Comparison of ENCODE assay signal across 1 cellular context in genomic region chr11:2215561-2216399, GRCh38.
TF ChIP-seq lines count a peak whose summit lies in the region.

No MANE protein-coding gene starts in this region.

TF ChIP-seq in HepG2, 621 proteins besides CTCF, POLR2A, EP300 and RAD21:
- TF ChIP-seq ZNF644 (CRISPR knock-in tag; IDR thresholded peaks at IDR 0.05; ENCODE audit: low read depth) (no peak), ARHGAP35 (CRISPR knock-in tag; IDR thresholded peaks at IDR 0.05; ENCODE audit: borderline replicate concordance) (no peak), ZNF12 (CRISPR knock-in tag; IDR thresholded peaks at IDR 0.05) (no peak), CBX5 (CRISPR knock-in tag; IDR thresholded peaks at IDR 0.05; ENCODE audit: borderline replicate concordance) (peak; percentile 41; the same call in 1 of the 2 replicates), FLYWCH1 (CRISPR knock-in tag; IDR thresholded peaks at IDR 0.05) (no peak), ZNF431 (CRISPR knock-in tag; IDR thresholded peaks at IDR 0.05; ENCODE audit: borderline replicate concordance, low read depth) (no peak), IRF9 (CRISPR knock-in tag; IDR thresholded peaks at IDR 0.05; ENCODE audit: borderline replicate concordance) (no peak), GABPB1 (CRISPR knock-in tag; IDR thresholded peaks at IDR 0.05) (peak; percentile 47; the same call in 1 of the 2 replicates), ZBTB33 (CRISPR knock-in tag; IDR thresholded peaks at IDR 0.05) (peak; percentile 76), STAG1 (CRISPR knock-in tag; IDR thresholded peaks at IDR 0.05) (peak; percentile 68), NRL (CRISPR knock-in tag; IDR thresholded peaks at IDR 0.05; ENCODE audit: borderline replicate concordance) (0 out of 2 replicates have a peak, but pooled peaks have one; percentile 19), PRMT3 (CRISPR knock-in tag; IDR thresholded peaks at IDR 0.05; ENCODE audit: borderline replicate concordance, low read depth) (no peak), SRY (CRISPR knock-in tag; IDR thresholded peaks at IDR 0.05) (0 out of 2 replicates have a peak, but pooled peaks have one; percentile 41), ZNF274 (CRISPR knock-in tag; IDR thresholded peaks at IDR 0.05) (0 out of 2 replicates have a peak, but pooled peaks have one; percentile 45), HOXA3 (CRISPR knock-in tag; IDR thresholded peaks at IDR 0.05) (no peak), SETDB1 (CRISPR knock-in tag; IDR thresholded peaks at IDR 0.05; ENCODE audit: borderline replicate concordance) (no peak), NFIC (IDR thresholded peaks at IDR 0.05; ENCODE audit: low read length) (no peak), ZNF3 (CRISPR knock-in tag; IDR thresholded peaks at IDR 0.05) (no peak), ZNF136 (CRISPR knock-in tag; IDR thresholded peaks at IDR 0.05; ENCODE audit: low read depth) (no peak), NR2F6 (IDR thresholded peaks at IDR 0.05) (no peak), NR2F6 (CRISPR knock-in tag; IDR thresholded peaks at IDR 0.05) (peak; percentile 14; the same call in 1 of the 2 replicates), PATZ1 (CRISPR knock-in tag; IDR thresholded peaks at IDR 0.05) (0 out of 2 replicates have a peak, but pooled peaks have one; percentile 49), FOXP1 (IDR thresholded peaks at IDR 0.05) (no peak), FOXP1 (CRISPR knock-in tag; IDR thresholded peaks at IDR 0.05) (no peak), RFX3 (CRISPR knock-in tag; IDR thresholded peaks at IDR 0.05) (no peak), ZNF543 (CRISPR knock-in tag; IDR thresholded peaks at IDR 0.05) (no peak), SUZ12 (IDR thresholded peaks at IDR 0.05; ENCODE audit: low read depth, low read length) (no peak), HMGA1 (CRISPR knock-in tag; conservative IDR thresholded peaks at IDR 0.05) (no peak), ZBTB38 (CRISPR knock-in tag; IDR thresholded peaks at IDR 0.05) (peak; percentile 68; the same call in 1 of the 2 replicates), LCORL (IDR thresholded peaks at IDR 0.05) (no peak), LCORL (CRISPR knock-in tag; IDR thresholded peaks at IDR 0.05) (0 out of 2 replicates have a peak, but pooled peaks have one; percentile 32), FOXJ3 (CRISPR knock-in tag; IDR thresholded peaks at IDR 0.05; ENCODE audit: borderline replicate concordance) (no peak), SMC3 (IDR thresholded peaks at IDR 0.05; ENCODE audit: low read length) (0 out of 2 replicates have a peak, but pooled peaks have one; percentile 17), RXRB (CRISPR knock-in tag; IDR thresholded peaks at IDR 0.05; ENCODE audit: borderline replicate concordance) (no peak), PAWR (CRISPR knock-in tag; IDR thresholded peaks at IDR 0.05; ENCODE audit: borderline replicate concordance) (no peak), ZNF788 (CRISPR knock-in tag; IDR thresholded peaks at IDR 0.05; ENCODE audit: borderline replicate concordance) (0 out of 2 replicates have a peak, but pooled peaks have one; percentile 22), CREBL2 (CRISPR knock-in tag; IDR thresholded peaks at IDR 0.05; ENCODE audit: borderline replicate concordance) (no peak), RBM22 (optimal IDR thresholded peaks at IDR 0.05; ENCODE audit: low read length) (no peak), ZNF687 (CRISPR knock-in tag; IDR thresholded peaks at IDR 0.05) (peak; percentile 47), MIER3 (CRISPR knock-in tag; IDR thresholded peaks at IDR 0.05; ENCODE audit: borderline replicate concordance) (no peak), ZFX (CRISPR knock-in tag; IDR thresholded peaks at IDR 0.05; ENCODE audit: low read depth) (peak; percentile 37; the same call in 1 of the 2 replicates), SP4 (CRISPR knock-in tag; IDR thresholded peaks at IDR 0.05) (no peak), ZNF703 (CRISPR knock-in tag; IDR thresholded peaks at IDR 0.05; ENCODE audit: borderline replicate concordance) (0 out of 2 replicates have a peak, but pooled peaks have one; percentile 51), ZSCAN9 (CRISPR knock-in tag; IDR thresholded peaks at IDR 0.05; ENCODE audit: borderline replicate concordance) (no peak)
- TF ChIP-seq, protein P1, sequence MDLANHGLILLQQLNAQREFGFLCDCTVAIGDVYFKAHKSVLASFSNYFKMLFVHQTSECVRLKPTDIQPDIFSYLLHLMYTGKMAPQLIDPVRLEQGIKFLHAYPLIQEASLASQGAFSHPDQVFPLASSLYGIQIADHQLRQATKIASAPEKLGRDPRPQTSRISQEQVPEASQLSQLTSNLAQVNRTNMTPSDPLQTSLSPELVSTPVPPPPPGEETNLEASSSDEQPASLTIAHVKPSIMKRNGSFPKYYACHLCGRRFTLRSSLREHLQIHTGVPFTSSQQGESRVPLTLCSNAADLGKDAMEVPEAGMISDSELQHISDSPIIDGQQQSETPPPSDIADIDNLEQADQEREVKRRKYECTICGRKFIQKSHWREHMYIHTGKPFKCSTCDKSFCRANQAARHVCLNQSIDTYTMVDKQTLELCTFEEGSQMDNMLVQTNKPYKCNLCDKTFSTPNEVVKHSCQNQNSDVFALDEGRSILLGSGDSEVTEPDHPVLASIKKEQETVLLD (CRISPR knock-in tag; IDR thresholded peaks at IDR 0.05; ENCODE audit: low read depth), result no peak
- TF ChIP-seq, protein P2, sequence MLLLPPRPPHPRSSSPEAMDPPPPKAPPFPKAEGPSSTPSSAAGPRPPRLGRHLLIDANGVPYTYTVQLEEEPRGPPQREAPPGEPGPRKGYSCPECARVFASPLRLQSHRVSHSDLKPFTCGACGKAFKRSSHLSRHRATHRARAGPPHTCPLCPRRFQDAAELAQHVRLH (CRISPR knock-in tag; IDR thresholded peaks at IDR 0.05; ENCODE audit: borderline replicate concordance, low read depth), result peak; percentile 47; the same call in 1 of the 2 replicates
- TF ChIP-seq, protein P3, sequence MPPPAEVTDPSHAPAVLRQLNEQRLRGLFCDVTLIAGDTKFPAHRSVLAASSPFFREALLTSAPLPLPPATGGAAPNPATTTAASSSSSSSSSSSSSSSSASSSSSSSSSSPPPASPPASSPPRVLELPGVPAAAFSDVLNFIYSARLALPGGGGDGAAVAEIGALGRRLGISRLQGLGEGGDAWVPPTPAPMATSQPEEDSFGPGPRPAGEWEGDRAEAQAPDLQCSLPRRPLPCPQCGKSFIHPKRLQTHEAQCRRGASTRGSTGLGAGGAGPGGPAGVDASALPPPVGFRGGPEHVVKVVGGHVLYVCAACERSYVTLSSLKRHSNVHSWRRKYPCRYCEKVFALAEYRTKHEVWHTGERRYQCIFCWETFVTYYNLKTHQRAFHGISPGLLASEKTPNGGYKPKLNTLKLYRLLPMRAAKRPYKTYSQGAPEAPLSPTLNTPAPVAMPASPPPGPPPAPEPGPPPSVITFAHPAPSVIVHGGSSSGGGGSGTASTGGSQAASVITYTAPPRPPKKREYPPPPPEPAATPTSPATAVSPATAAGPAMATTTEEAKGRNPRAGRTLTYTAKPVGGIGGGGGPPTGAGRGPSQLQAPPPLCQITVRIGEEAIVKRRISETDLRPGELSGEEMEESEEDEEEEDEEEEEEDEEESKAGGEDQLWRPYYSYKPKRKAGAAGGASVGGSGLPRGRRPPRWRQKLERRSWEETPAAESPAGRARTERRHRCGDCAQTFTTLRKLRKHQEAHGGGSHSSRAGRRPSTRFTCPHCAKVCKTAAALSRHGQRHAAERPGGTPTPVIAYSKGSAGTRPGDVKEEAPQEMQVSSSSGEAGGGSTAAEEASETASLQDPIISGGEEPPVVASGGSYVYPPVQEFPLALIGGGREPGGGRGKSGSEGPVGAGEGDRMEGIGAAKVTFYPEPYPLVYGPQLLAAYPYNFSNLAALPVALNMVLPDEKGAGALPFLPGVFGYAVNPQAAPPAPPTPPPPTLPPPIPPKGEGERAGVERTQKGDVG (CRISPR knock-in tag; IDR thresholded peaks at IDR 0.05; ENCODE audit: borderline replicate concordance), result no peak
- TF ChIP-seq, protein P4, sequence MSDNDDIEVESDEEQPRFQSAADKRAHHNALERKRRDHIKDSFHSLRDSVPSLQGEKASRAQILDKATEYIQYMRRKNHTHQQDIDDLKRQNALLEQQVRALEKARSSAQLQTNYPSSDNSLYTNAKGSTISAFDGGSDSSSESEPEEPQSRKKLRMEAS (IDR thresholded peaks at IDR 0.05), result peak; percentile 29; the same call in 1 of the 2 replicates
